Comparison of ENCODE assay signal across 8 cellular contexts in the genomic region with DNA sequence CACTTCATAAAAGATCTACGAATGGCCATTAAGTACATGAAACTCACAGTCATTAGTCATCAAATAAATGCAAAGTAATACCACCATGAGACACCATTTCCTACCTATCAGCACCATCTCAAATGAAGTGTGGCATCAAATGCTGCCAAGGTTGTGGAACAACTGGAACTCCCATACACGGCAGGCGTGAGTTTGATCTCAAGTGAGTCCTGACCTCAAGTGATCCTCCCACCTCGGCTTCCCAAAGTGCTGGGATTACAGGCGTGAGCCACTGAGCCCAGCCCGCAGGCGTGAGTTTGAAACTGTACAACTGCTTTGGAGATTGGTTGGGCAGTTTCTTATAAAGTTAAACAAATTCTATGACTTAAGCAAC. TPM values are rescaled to one million over a fixed set of nuclear protein-coding genes. Genes with fewer than 3 reads are reported as not detected.
DNase-seq lines count a peak whose midpoint lies in the region; ATAC-seq and TF ChIP-seq lines count a peak whose summit lies in the region.

No MANE protein-coding gene starts in this region.

- H3K27ac Mint-ChIP-seq in naive B cell: peak overlapping the region; percentile 76 to 97 (median 94)

- intact Hi-C loops in uterus (cut with DNase I; ENCODE audit: low total_unique reads): loop anchor here (10.0 kb wide), 1 partner anchor 356 kb away; no protein-coding TSS in a partner anchor

- ATAC-seq in GM18511 (IDR thresholded peaks at IDR 0.05; ENCODE audit: unreplicated experiment): peak; percentile 18
- peak; percentile 16 for ATAC-seq in HG03025 (IDR thresholded peaks at IDR 0.05; ENCODE audit: low FRiP score, unreplicated experiment)
- ATAC-seq in naive B cell (ENCODE audit: low read depth in 2 of 2): no peak

- TF ChIP-seq POLR2A in uterus (IDR thresholded peaks at IDR 0.05): no peak

- H3K4me3 ChIP-seq in effector memory CD4-positive, alpha-beta T cell (ENCODE audit: insufficient read depth, low read depth, low read length, poor library complexity, severe bottlenecking): peak overlapping the region; percentile 66
- H3K4me3 ChIP-seq in uterus: peak overlapping the region; percentile 45 to 51

- TF ChIP-seq CTCF in uterus (IDR thresholded peaks at IDR 0.05): no peak

- H3K27me3 Mint-ChIP-seq in naive B cell: no peaks in the 10 kb centered on the region

- H3K4me3 Mint-ChIP-seq in naive B cell: peak overlapping the region; percentile 79 to 96 (median 92)

- peaks cover 7 to 22% (median 12%) of the 10 kb centered on the region in 3 donors for H3K4me1 Mint-ChIP-seq in naive B cell

- H3K4me1 ChIP-seq in effector memory CD4-positive, alpha-beta T cell (ENCODE audit: control insufficient read depth, insufficient read depth, low read length, poor library complexity, severe bottlenecking): peaks cover 4% of the 10 kb centered on the region
- no peaks in the 10 kb centered on the region for H3K4me1 ChIP-seq in uterus

- H3K27ac ChIP-seq in effector memory CD4-positive, alpha-beta T cell (ENCODE audit: insufficient read depth, low read length, poor library complexity, severe bottlenecking): peak overlapping the region; percentile 77
- peak overlapping the region; percentile 74 to 95 for H3K27ac ChIP-seq in uterus

- DNase-seq in T-helper 9 cell (peak; percentile 21), naive B cell (no peak), uterus (peak in 1 of 2 donors; percentile 22), NCI-H1436 treated with DMSO at 0.1 percent for 48 hours (lab: John Stamatoyannopoulos, UW) (no peak), RPMI8226 (no peak)
- DNase-seq in effector memory CD4-positive, alpha-beta T cell: peak; percentile 20 to 36 (median 23)

- no peaks in the 10 kb centered on the region for H3K9me3 Mint-ChIP-seq in naive B cell

- H3K36me3 Mint-ChIP-seq in naive B cell: no peaks in the 10 kb centered on the region

- H3K36me3 ChIP-seq in effector memory CD4-positive, alpha-beta T cell (ENCODE audit: control insufficient read depth, insufficient read depth, low read length): no peaks in the 10 kb centered on the region
- H3K36me3 ChIP-seq in uterus: no peaks in the 10 kb centered on the region

- no peaks in the 10 kb centered on the region for H3K27me3 ChIP-seq in effector memory CD4-positive, alpha-beta T cell (replicated peaks; ENCODE audit: control insufficient read depth, insufficient read depth, low read length, poor library complexity, severe bottlenecking)
- H3K27me3 ChIP-seq in uterus: no peaks in the 10 kb centered on the region

- H3K9me3 ChIP-seq in effector memory CD4-positive, alpha-beta T cell (ENCODE audit: control insufficient read depth, low read length): no peaks in the 10 kb centered on the region
- no peaks in the 10 kb centered on the region for H3K9me3 ChIP-seq in uterus

RNA-seq across cellular contexts. Expression of a gene that starts 28.8 kb away (rescaled TPM):
- 1 to 10 TPM in 4 of 6 donors, under 1 TPM in 1, not detected in 1; 0.53 to 2.7 (median 1.6) TPM for polyA plus RNA-seq in naive B cell (ENCODE audit: low read depth in 6 of 6)
- total RNA-seq in uterus: 10 to 100 TPM in 3 of 4 donors, 1 to 10 TPM in 1; 7.4 to 20.6 (median 11.7) TPM

RNA-seq across cellular contexts. Expression of a gene that starts 31.2 kb away (rescaled TPM):
- 10 to 100 TPM; 10.4 to 69.3 (median 38.6) TPM for polyA plus RNA-seq in naive B cell (ENCODE audit: low read depth in 6 of 6)
- 1 to 10 TPM in 3 of 4 donors, under 1 TPM in 1; 0.29 to 9.5 (median 5.1) TPM for total RNA-seq in uterus

Comparison
In these comparisons a context has a peak if more than half of its experiments do, and no peak if none do; other contexts are left out.
1. ATAC-seq: peak in GM18511 (single experiment) and HG03025 (single experiment); none in naive B cell (0 of 2).
2. DNase-seq: peak in T-helper 9 cell (single experiment) and effector memory CD4-positive, alpha-beta T cell (3 of 3); none in naive B cell (single experiment), NCI-H1436 treated with DMSO at 0.1 percent for 48 hours (single experiment) and RPMI8226 (single experiment).